ENCODE assay signal across 8 cellular contexts in the genomic region with DNA sequence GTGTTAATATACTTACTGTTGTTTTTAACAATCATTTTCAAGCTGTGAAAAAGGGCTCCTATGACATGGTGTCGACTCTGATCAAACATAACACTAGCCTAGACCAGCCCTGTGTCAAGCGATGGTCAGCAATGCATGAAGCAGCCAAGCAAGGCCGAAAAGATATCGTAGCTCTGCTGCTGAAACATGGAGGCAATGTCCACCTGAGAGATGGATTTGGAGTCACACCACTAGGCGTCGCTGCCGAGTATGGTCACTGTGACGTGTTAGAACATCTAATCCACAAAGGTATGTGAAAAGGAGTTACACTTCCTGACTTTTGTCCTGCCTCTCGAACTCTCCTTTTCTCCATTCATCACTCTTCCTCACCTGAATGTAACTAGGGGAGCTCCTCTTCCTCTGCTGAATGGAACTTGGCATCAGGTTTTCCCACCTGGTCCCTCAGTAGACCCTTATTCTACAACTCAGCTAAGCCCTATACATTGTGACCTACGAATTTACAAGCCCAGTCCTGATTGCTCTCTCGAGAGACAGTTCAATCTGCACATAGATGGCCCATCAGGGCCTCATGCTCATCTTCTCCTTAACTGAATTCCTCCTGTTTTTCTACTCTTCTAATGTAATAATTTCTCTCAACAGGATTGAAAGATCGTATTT. TPM values are rescaled to one million over a fixed set of nuclear protein-coding genes. Genes with fewer than 3 reads are reported as not detected.
A peak's percentile ranks its signal among the peaks of the same experiment; 100 is the strongest.
DNase-seq lines count a peak whose midpoint lies in the region; TF ChIP-seq lines count a peak whose summit lies in the region.

No MANE protein-coding gene starts in this region.

- H3K36me3 Mint-ChIP-seq in HFFc6 (ENCODE audit: low read depth) (no peaks in the 10 kb centered on the region), glutamatergic neuron (ENCODE audit: unreplicated experiment) (peaks cover 6% of the 10 kb centered on the region)

- DNase-seq in GM13977 (ENCODE audit: low spot score) (peak; percentile 67), HFFc6 (peak; percentile 13), NCI-H146 (lab: John Stamatoyannopoulos, UW) (peak; percentile 76), glutamatergic neuron (peak; percentile 70), SKM-1 (lab: John Stamatoyannopoulos, UW; ENCODE audit: unreplicated experiment) (no peak), coronary artery (ENCODE audit: low spot score) (no peak)
- DNase-seq in activated CD8-positive, alpha-beta memory T cell treated with anti-CD3 and anti-CD28 coated beads, Interleukin-2, amount 50 U/mL, for 48 hours = peak; percentile 87
- peak; percentile 61 for DNase-seq in stimulated activated CD4-positive, alpha-beta T cell treated with anti-CD3 and anti-CD28 coated beads, Interleukin-1b, Interleukin-23, amount 100 ng/mL, for 48 hours

- no peak overlapping the region for H3K4me3 ChIP-seq in coronary artery

- H3K27ac ChIP-seq in coronary artery = no peak overlapping the region

- H3K4me1 Mint-ChIP-seq in HFFc6 (ENCODE audit: low read depth) = no peaks in the 10 kb centered on the region; the same call in 1 of the 2 replicates
- H3K4me1 Mint-ChIP-seq in glutamatergic neuron (ENCODE audit: low read depth, unreplicated experiment) = peaks cover 21% of the 10 kb centered on the region

- TF ChIP-seq CTCF in GM13977 (IDR thresholded peaks at IDR 0.05; ENCODE audit: extremely low read depth, insufficient read depth, missing control alignments) = peak; percentile 88
- peak; percentile 82 for TF ChIP-seq CTCF in HFFc6 (IDR thresholded peaks at IDR 0.05)
- peak; percentile 59 for TF ChIP-seq CTCF in glutamatergic neuron (IDR thresholded peaks at IDR 0.05; ENCODE audit: partially characterized antibody, unreplicated experiment)
- no peak for TF ChIP-seq CTCF in coronary artery (IDR thresholded peaks at IDR 0.05)

- H3K9me3 Mint-ChIP-seq in HFFc6 (no peaks in the 10 kb centered on the region), glutamatergic neuron (ENCODE audit: unreplicated experiment) (peaks cover 5% of the 10 kb centered on the region)

- H3K27me3 Mint-ChIP-seq in HFFc6 (ENCODE audit: insufficient read depth) = peaks cover 6% of the 10 kb centered on the region; the same call in 1 of the 2 replicates
- peaks cover 2% of the 10 kb centered on the region for H3K27me3 Mint-ChIP-seq in glutamatergic neuron (ENCODE audit: unreplicated experiment)

- H3K27ac Mint-ChIP-seq in HFFc6 (no peak overlapping the region), glutamatergic neuron (ENCODE audit: unreplicated experiment) (peak overlapping the region; percentile 3)

- no peak overlapping the region for H3K4me3 Mint-ChIP-seq in HFFc6
- H3K4me3 Mint-ChIP-seq in glutamatergic neuron (ENCODE audit: unreplicated experiment) = no peak overlapping the region

- in situ Hi-C loops in GM13977 (cut with MboI; ENCODE audit: low pct_unique_long_range_greater_than_20kb, low sequenced_read_pairs, unreplicated experiment) = no loop called here

RNA-seq across cellular contexts. Expression of gene ASB15, which starts 23.0 kb away (rescaled TPM):
- total RNA-seq in HFFc6 (2021; fragmentation: NEBNext Ultra II Directional; extraction: Animal tissue kit (Norgen Biotek cat#: 25700)) = not detected
- total RNA-seq in glutamatergic neuron (ENCODE audit: unreplicated experiment) = not detected

RNA-seq across cellular contexts. Expression of gene LMOD2, which starts 31.0 kb away (rescaled TPM):
- not detected for total RNA-seq in HFFc6 (2021; fragmentation: NEBNext Ultra II Directional; extraction: Animal tissue kit (Norgen Biotek cat#: 25700))
- not detected for total RNA-seq in glutamatergic neuron (ENCODE audit: unreplicated experiment)

Comparison
In these comparisons a context has a peak if more than half of its experiments do, and no peak if none do; other contexts are left out.
1. DNase-seq: peak in GM13977 (single experiment), HFFc6 (single experiment), NCI-H146 (single experiment), activated CD8-positive, alpha-beta memory T cell treated with anti-CD3 and anti-CD28 coated beads, Interleukin-2, amount 50 U/mL, for 48 hours (single experiment), glutamatergic neuron (single experiment) and stimulated activated CD4-positive, alpha-beta T cell treated with anti-CD3 and anti-CD28 coated beads, Interleukin-1b, Interleukin-23, amount 100 ng/mL, for 48 hours (single experiment); none in SKM-1 (single experiment) and coronary artery (single experiment).